ENCODE assay signal across 22 cellular contexts in genomic region chr7:38834357-38834756, GRCh38.
DNase-seq lines count a peak whose midpoint lies in the region; ATAC-seq, FAIRE-seq and TF ChIP-seq lines count a peak whose summit lies in the region.
"Had no signal": no experiment of that assay in that cellular context is flagged by ENCODE, and none has a peak within 500 bp of the region (broad histone marks: within the 10 kb centered on the region; RNA-seq: fewer than 3 reads in every experiment).

No MANE protein-coding gene starts in this region.

- H3K9me3 Mint-ChIP-seq in progenitor cell of endocrine pancreas (ENCODE audit: low read depth): peaks cover 11% of the 10 kb centered on the region
- H3K9me3 Mint-ChIP-seq in activated T-helper 2 cell treated with anti-CD3 and anti-CD28 coated beads, Interferon-gamma antibody, Interleukin-2, Interleukin-4, amounts not matched to agents 10 μg/mL and 5 μg/mL and 100 μg/mL, durations not matched to agents 14 hours and 24 hours and 36 hours: no peaks in the 10 kb centered on the region

- TF ChIP-seq EP300 in ovary (IDR thresholded peaks at IDR 0.05): no peak

- ATAC-seq in stimulated activated naive CD8-positive, alpha-beta T cell treated with anti-CD3 and anti-CD28 coated beads, Interleukin-15, Interleukin-2, amounts not matched to agents 100 U/mL and 50 U/mL, for 24 hours: no peak
- ATAC-seq: CD8-positive, alpha-beta T cell; HCT116 had no signal

- 59 to 71% (median 69%) methylated on average over 3 of the region's 3 CpGs for WGBS in ovary, 3 donors

- no peaks in the 10 kb centered on the region for H3K27me3 Mint-ChIP-seq in progenitor cell of endocrine pancreas
- no peaks in the 10 kb centered on the region for H3K27me3 Mint-ChIP-seq in activated T-helper 2 cell treated with anti-CD3 and anti-CD28 coated beads, Interferon-gamma antibody, Interleukin-2, Interleukin-4, amounts not matched to agents 10 μg/mL and 5 μg/mL and 100 μg/mL, durations not matched to agents 14 hours and 24 hours and 36 hours (ENCODE audit: low read depth)
- H3K27me3 Mint-ChIP-seq: B cell; CD4-positive, CD25-positive, alpha-beta regulatory T cell had no signal

- H3K36me3 Mint-ChIP-seq in progenitor cell of endocrine pancreas (ENCODE audit: insufficient read depth): peaks cover 3% of the 10 kb centered on the region
- H3K36me3 Mint-ChIP-seq in activated T-helper 2 cell treated with anti-CD3 and anti-CD28 coated beads, Interferon-gamma antibody, Interleukin-2, Interleukin-4, amounts not matched to agents 10 μg/mL and 5 μg/mL and 100 μg/mL, durations not matched to agents 14 hours and 24 hours and 36 hours (ENCODE audit: low read depth): no peaks in the 10 kb centered on the region

- no peaks in the 10 kb centered on the region for H3K36me3 ChIP-seq in ovary

- TF ChIP-seq POLR2A in ovary (IDR thresholded peaks at IDR 0.05): no peak

- no peak overlapping the region for H3K27ac ChIP-seq in ovary
- H3K27ac ChIP-seq: BLaER1, C4-2B, GM23248 had no signal

- FAIRE-seq in urothelium cell line (lab: Jason Lieb, UNC): peak; percentile 65
- FAIRE-seq: D721Med, GM12891, H1 had no signal

- peaks cover 56% of the 10 kb centered on the region for H3K4me1 Mint-ChIP-seq in progenitor cell of endocrine pancreas (ENCODE audit: low read depth)
- H3K4me1 Mint-ChIP-seq in activated T-helper 2 cell treated with anti-CD3 and anti-CD28 coated beads, Interferon-gamma antibody, Interleukin-2, Interleukin-4, amounts not matched to agents 10 μg/mL and 5 μg/mL and 100 μg/mL, durations not matched to agents 14 hours and 24 hours and 36 hours (ENCODE audit: low read depth): peaks cover 3% of the 10 kb centered on the region

- no peak overlapping the region for H3K4me3 Mint-ChIP-seq in progenitor cell of endocrine pancreas (ENCODE audit: low read depth)
- H3K4me3 Mint-ChIP-seq in activated T-helper 2 cell treated with anti-CD3 and anti-CD28 coated beads, Interferon-gamma antibody, Interleukin-2, Interleukin-4, amounts not matched to agents 10 μg/mL and 5 μg/mL and 100 μg/mL, durations not matched to agents 14 hours and 24 hours and 36 hours (ENCODE audit: low read depth): no peak overlapping the region
- H3K4me3 Mint-ChIP-seq: B cell; CD4-positive, CD25-positive, alpha-beta regulatory T cell; CD8-positive, alpha-beta T cell; H9 had no signal

- H3K9me3 ChIP-seq in ovary: no peaks in the 10 kb centered on the region
- H3K9me3 ChIP-seq: BLaER1, Caco-2 had no signal

- H3K27me3 ChIP-seq in ovary: no peaks in the 10 kb centered on the region
- H3K27me3 ChIP-seq: BLaER1 had no signal

- intact Hi-C loops in activated T-helper 2 cell treated with anti-CD3 and anti-CD28 coated beads, Interferon-gamma antibody, Interleukin-2, Interleukin-4, amounts not matched to agents 10 μg/mL and 5 μg/mL and 100 μg/mL, durations not matched to agents 14 hours and 24 hours and 36 hours (cut with micrococcal nuclease): no loop called here
- intact Hi-C loops in ovary (cut with DNase I): no loop called here

- no peaks in the 10 kb centered on the region for H3K4me1 ChIP-seq in ovary (ENCODE audit: insufficient read depth)
- H3K4me1 ChIP-seq: BLaER1 had no signal

- H3K4me3 ChIP-seq in ovary: no peak overlapping the region
- H3K4me3 ChIP-seq: BLaER1, GM23248 had no signal

- H3K27ac Mint-ChIP-seq in progenitor cell of endocrine pancreas: peak overlapping the region; percentile 63
- no peak overlapping the region for H3K27ac Mint-ChIP-seq in activated T-helper 2 cell treated with anti-CD3 and anti-CD28 coated beads, Interferon-gamma antibody, Interleukin-2, Interleukin-4, amounts not matched to agents 10 μg/mL and 5 μg/mL and 100 μg/mL, durations not matched to agents 14 hours and 24 hours and 36 hours
- H3K27ac Mint-ChIP-seq: B cell; CD8-positive, alpha-beta T cell; H9 had no signal

- TF ChIP-seq CTCF in progenitor cell of endocrine pancreas (IDR thresholded peaks at IDR 0.05; ENCODE audit: unreplicated experiment) (no peak), ovary (IDR thresholded peaks at IDR 0.05) (no peak)

- DNase-seq in NCI-H69 (lab: John Stamatoyannopoulos, UW) (peak; percentile 11), progenitor cell of endocrine pancreas (ENCODE audit: low spot score, unreplicated experiment) (no peak), urothelium cell line (ENCODE audit: low spot score) (no peak), ovary (no peak)
- DNase-seq in activated T-helper 2 cell treated with anti-CD3 and anti-CD28 coated beads, Interferon-gamma antibody, Interleukin-2, Interleukin-4, amounts not matched to agents 10 μg/mL and 5 μg/mL and 100 μg/mL, durations not matched to agents 14 hours and 24 hours and 36 hours (ENCODE audit: low spot score): no peak
- no peak for DNase-seq in stimulated activated naive CD8-positive, alpha-beta T cell treated with anti-CD3 and anti-CD28 coated beads, Interleukin-15, Interleukin-2, amounts not matched to agents 100 U/mL and 50 U/mL, for 24 hours
- DNase-seq: Caco-2; CD4-positive, CD25-positive, alpha-beta regulatory T cell; CD8-positive, alpha-beta T cell; DMS 273 treated with DMSO at 0.1 percent for 48 hours; DMS79; EL; GDM1; GM23248; H9 had no signal
